27 cellular contexts compared by ENCODE assay signal in the genomic region with DNA sequence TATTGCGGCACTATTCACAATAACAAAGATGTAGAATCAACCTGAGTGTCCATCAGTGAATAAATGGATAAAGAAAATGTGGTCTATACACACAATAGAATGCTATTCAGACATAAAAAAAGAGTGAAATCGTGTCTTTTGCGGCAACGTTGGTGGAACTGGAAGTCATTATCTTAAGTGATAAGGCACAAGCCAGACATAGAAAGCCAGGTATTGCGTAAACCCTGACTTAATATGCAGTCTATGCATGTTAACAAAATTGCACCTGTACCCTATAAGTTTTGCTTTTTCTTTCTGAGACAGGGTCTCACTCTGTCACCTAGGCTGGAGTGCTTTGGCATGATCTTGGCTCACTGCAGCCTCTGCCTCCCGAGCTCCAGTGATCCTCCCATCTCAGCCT. TPM values are rescaled to one million over a fixed set of nuclear protein-coding genes. Genes with fewer than 3 reads are reported as not detected.
A peak's percentile ranks its signal among the peaks of the same experiment; 100 is the strongest.
DNase-seq lines count a peak whose midpoint lies in the region; ATAC-seq and TF ChIP-seq lines count a peak whose summit lies in the region.
"Had no signal": no experiment of that assay in that cellular context is flagged by ENCODE, and none has a peak within 500 bp of the region (broad histone marks: within the 10 kb centered on the region; RNA-seq: fewer than 3 reads in every experiment).

No MANE protein-coding gene starts in this region.

- no peaks in the 10 kb centered on the region for H3K9me3 Mint-ChIP-seq in WTC11
- H3K9me3 Mint-ChIP-seq: CD8-positive, alpha-beta T cell; GM23338; HFFc6; IgD-negative memory B cell; T-cell had no signal

- peaks cover 13% of the 10 kb centered on the region for H3K4me1 Mint-ChIP-seq in WTC11

- no peak overlapping the region for H3K4me3 ChIP-seq in IMR-90 (ENCODE audit: insufficient read depth, low read depth, low read length)
- H3K4me3 ChIP-seq in NB4 (ENCODE audit: low read depth, low read length) = no peak overlapping the region
- no peak overlapping the region for H3K4me3 ChIP-seq in ovary
- H3K4me3 ChIP-seq: A549; BLaER1 treated with 17β-estradiol and CSF1 and Interleukin-3, amounts not matched to agents 10 nM and 100 nM; GM23338; HAP-1 had no signal

- in situ Hi-C loops in IMR-90 (cut with MboI; ENCODE audit: low sequenced_read_pairs) = no loop called here

- peaks cover 19% of the 10 kb centered on the region for H3K9me1 ChIP-seq in IMR-90 (ENCODE audit: insufficient read depth, low read length)

- H3K56ac ChIP-seq in IMR-90 (ENCODE audit: extremely low read depth, insufficient read depth, low read length) = no peak overlapping the region

- no peak overlapping the region for H3K23ac ChIP-seq in IMR-90 (ENCODE audit: low read depth, low read length)

- CTCF ChIA-PET in IMR-90 (lab: Yijun Ruan, JAX) = no interaction called here
- CTCF ChIA-PET in WTC11 (lab: Charles Lee) = interaction anchor here (0.7 kb wide), 3 partner anchors 10 to 102 kb away, joined by 3 to 6 read pairs (median 3); no protein-coding TSS in a partner anchor

- DNase-seq in IMR-90 (no peak), NB4 (ENCODE audit: low read depth) (peak; percentile 40), amniotic epithelial cell (ENCODE audit: low read depth) (peak; percentile 38), left lobe of liver (ENCODE audit: low spot score) (no peak), ovary (no peak), omental fat pad (ENCODE audit: low spot score) (no peak), WTC11 (ENCODE audit: low spot score) (no peak)
- no peak for DNase-seq in stimulated activated CD4-positive, alpha-beta T cell treated with anti-CD3 and anti-CD28 coated beads, Interleukin-2, amount 100 ng/mL, for 48 hours
- DNase-seq: AML-193; Caco-2; CD8-positive, alpha-beta T cell; HFFc6; NCI-H1092; NCI-H1436; NCI-H187 treated with DMSO at 0.1 percent for 48 hours; NCI-H446; NCI-H524 treated with DMSO at 0.1 percent for 48 hours; NCI-H774; SHP77; T-cell had no signal

- ATAC-seq in IMR-90 (ENCODE audit: low read depth) (no peak), left lobe of liver (peak; percentile 8), omental fat pad (ENCODE audit: low FRiP score) (no peak), WTC11 (no peak)
- ATAC-seq: A549; CD8-positive, alpha-beta T cell; GM23338; Panc1; T-cell had no signal

- TF ChIP-seq RAD21 in IMR-90 (IDR thresholded peaks at IDR 0.05; ENCODE audit: low read length) = no peak

- dilution Hi-C loops in IMR-90 (cut with HindIII; ENCODE audit: low sequenced_read_pairs, unreplicated experiment) = no loop called here

- POLR2A ChIA-PET in IMR-90 (lab: Charles Lee; ENCODE audit: unreplicated experiment) = no interaction called here
- POLR2A ChIA-PET in WTC11 (lab: Charles Lee) = no interaction called here

- no peak overlapping the region for H2AK5ac ChIP-seq in IMR-90 (ENCODE audit: low read depth, low read length)

- no peak overlapping the region for H3K4ac ChIP-seq in IMR-90 (ENCODE audit: low read depth, low read length)

- TF ChIP-seq POLR2A in IMR-90 (IDR thresholded peaks at IDR 0.05; ENCODE audit: low read depth, low read length) (no peak), NB4 (IDR thresholded peaks at IDR 0.05; ENCODE audit: extremely low read depth, insufficient read length) (no peak), ovary (IDR thresholded peaks at IDR 0.05) (no peak)

- TF ChIP-seq CTCF in IMR-90 (conservative IDR thresholded peaks at IDR 0.05; ENCODE audit: low read depth, low read length) (no peak), NB4 (IDR thresholded peaks at IDR 0.05; ENCODE audit: low read depth, low read length) (no peak), ovary (IDR thresholded peaks at IDR 0.05) (no peak), omental fat pad (IDR thresholded peaks at IDR 0.05) (no peak), WTC11 (IDR thresholded peaks at IDR 0.05) (no peak)

- no TSS peak for BruUV-seq in IMR-90 (replicated peaks; lab: Mats Ljungman, UMichigan)

- H4K20me1 ChIP-seq in IMR-90 (ENCODE audit: insufficient read depth, low read length) = peaks cover 46% of the 10 kb centered on the region; the same call in 1 of the 2 replicates

- no peaks in the 10 kb centered on the region for H3K27me3 ChIP-seq in IMR-90 (ENCODE audit: control insufficient read depth, insufficient read depth, low read length)
- no peaks in the 10 kb centered on the region for H3K27me3 ChIP-seq in ovary
- H3K27me3 ChIP-seq: BLaER1 treated with 17β-estradiol and CSF1 and Interleukin-3, amounts not matched to agents 10 nM and 100 nM had no signal

- no peak overlapping the region for H2BK5ac ChIP-seq in IMR-90 (ENCODE audit: low read depth, low read length, poor library complexity, severe bottlenecking)

- H3K4me1 ChIP-seq in IMR-90 (ENCODE audit: control insufficient read depth, insufficient read depth, low read length) = no peaks in the 10 kb centered on the region; the same call in none of the 2 replicates
- H3K4me1 ChIP-seq in ovary (ENCODE audit: insufficient read depth) = peaks cover 4% of the 10 kb centered on the region
- H3K4me1 ChIP-seq: Caco-2 had no signal

- no peaks in the 10 kb centered on the region for H3K36me3 Mint-ChIP-seq in WTC11
- H3K36me3 Mint-ChIP-seq: IgD-negative memory B cell had no signal

- intact Hi-C loops in IMR-90 (cut with micrococcal nuclease) (no loop called here), ovary (cut with DNase I) (no loop called here)

- no peak overlapping the region for H4K8ac ChIP-seq in IMR-90 (ENCODE audit: low read depth in 2 of 2, low read length in 2 of 2)

- no peak overlapping the region for H3K9ac ChIP-seq in IMR-90 (ENCODE audit: low read depth, low read length)
- H3K9ac ChIP-seq: BLaER1 treated with 17β-estradiol and CSF1 and Interleukin-3, amounts not matched to agents 10 nM and 100 nM had no signal

- H2BK120ac ChIP-seq in IMR-90 (ENCODE audit: low read depth, low read length) = no peak overlapping the region

- 89% methylated on average over 3 of the region's 6 CpGs; no CpG with 5 or more reads in 1 of the 2 experiments for WGBS in IMR-90 (ENCODE audit: extremely low coverage in 2 of 2, insufficient read length in 1 of 2), 2 experiments
- WGBS in ovary, 3 donors = 83 to 88% (median 83%) methylated on average over 6 of the region's 6 CpGs

- no peak overlapping the region for H3K14ac ChIP-seq in IMR-90 (replicated peaks; ENCODE audit: low read depth, low read length)

- H3K27me3 Mint-ChIP-seq in WTC11 (ENCODE audit: low read depth) = no peaks in the 10 kb centered on the region
- H3K27me3 Mint-ChIP-seq: IgD-negative memory B cell, T-cell had no signal

- H2AFZ ChIP-seq in IMR-90 (replicated peaks; ENCODE audit: low read length, poor library complexity) = no peak overlapping the region
- H2AFZ ChIP-seq: GM23338 had no signal

- no peak overlapping the region for H3K18ac ChIP-seq in IMR-90 (ENCODE audit: low read depth, low read length)

- H2BK15ac ChIP-seq in IMR-90 (ENCODE audit: low read depth, low read length) = no peak overlapping the region

- no peak overlapping the region for H3K4me3 Mint-ChIP-seq in WTC11
- H3K4me3 Mint-ChIP-seq: CD8-positive, alpha-beta T cell; GM23338; HFFc6; IgD-negative memory B cell; T-cell had no signal

- TF ChIP-seq EP300 in ovary (IDR thresholded peaks at IDR 0.05) = no peak

- H3K9me3 ChIP-seq in IMR-90 (ENCODE audit: control insufficient read depth, insufficient read depth, low read length) (no peaks in the 10 kb centered on the region), ovary (no peaks in the 10 kb centered on the region)
- H3K9me3 ChIP-seq: A549, Caco-2, HAP-1 had no signal

- H2AK9ac ChIP-seq in IMR-90 (replicated peaks; ENCODE audit: low read depth, low read length, poor library complexity) = no peak overlapping the region

- no peak overlapping the region for H3K27ac ChIP-seq in IMR-90 (ENCODE audit: insufficient read depth, low read length)
- no peak overlapping the region for H3K27ac ChIP-seq in ovary
- H3K27ac ChIP-seq: A549, RWPE1 had no signal

- H3K79me1 ChIP-seq in IMR-90 (ENCODE audit: low read depth in 1 of 2, low read length in 2 of 2) = peaks cover 42 to 62% of the 10 kb centered on the region in 2 experiments

- H2BK20ac ChIP-seq in IMR-90 (ENCODE audit: low read depth, low read length) = no peak overlapping the region

- H3K27ac Mint-ChIP-seq in WTC11 = no peak overlapping the region
- H3K27ac Mint-ChIP-seq: CD8-positive, alpha-beta T cell; GM23338; HFFc6; IgD-negative memory B cell had no signal

- H3K4me2 ChIP-seq in IMR-90 (ENCODE audit: low read depth, low read length) = no peak overlapping the region
- H3K4me2 ChIP-seq: A549, GM23338 had no signal

- no peak overlapping the region for H4K5ac ChIP-seq in IMR-90 (ENCODE audit: low read depth, low read length)

- H3K36me3 ChIP-seq in IMR-90 (ENCODE audit: control insufficient read depth, insufficient read depth, low read length) (no peaks in the 10 kb centered on the region), ovary (no peaks in the 10 kb centered on the region)
- H3K36me3 ChIP-seq: HAP-1 had no signal

- no peak overlapping the region for H4K91ac ChIP-seq in IMR-90 (ENCODE audit: insufficient read depth, low read depth, low read length)

TF ChIP-seq in IMR-90, 13 proteins besides CTCF, POLR2A, EP300 and RAD21:
- TF ChIP-seq NFE2L2 (IDR thresholded peaks at IDR 0.05; ENCODE audit: low read depth, low read length) = no peak
- peak; percentile 66; the same call in 1 of the 2 replicates for TF ChIP-seq CEBPB (IDR thresholded peaks at IDR 0.05; ENCODE audit: low read depth, low read length)

TF ChIP-seq in WTC11, 78 proteins besides CTCF, POLR2A, EP300 and RAD21 (continues in another document):
- no peak for TF ChIP-seq FOXP4 (CRISPR knock-in tag; IDR thresholded peaks at IDR 0.05)

RNA-seq across cellular contexts. Expression of gene KIAA0232, which starts 28.6 kb away (rescaled TPM):
- total RNA-seq in IMR-90 (2012; rRNA removed) (19.5 and 23.1 TPM in 2 replicates), left lobe of liver (16.6 TPM), ovary (10 to 100 TPM; 30.4 to 41.4 (median 39.1) TPM), omental fat pad (10 to 100 TPM; 26.4 to 29.8 (median 27.0) TPM), WTC11 (2021) (18.5 to 23.2 TPM (median 21.0 TPM) in 3 replicates)
- polyA plus RNA-seq in IMR-90 (2012; rRNA removed) (5.8 and 6.8 TPM in 2 replicates), ovary (10 to 100 TPM in 1 of 2 donors, 1 to 10 TPM in 1; 8.7 to 16.0 TPM)
- polyA plus RNA-seq in IMR-90 (2012; cell fraction: cytosol; rRNA removed) = 1.8 and 4.3 TPM in 2 replicates
- polyA plus RNA-seq in IMR-90 (2012; cell fraction: nucleus; rRNA removed; ENCODE audit: low replicate concordance) = 3.7 and 10.2 TPM in 2 replicates

Comparison
In these comparisons a context has a peak if more than half of its experiments do, and no peak if none do; other contexts are left out.
1. DNase-seq: peak in NB4 (single experiment) and amniotic epithelial cell (single experiment); none in IMR-90 (single experiment), left lobe of liver (single experiment), ovary (0 of 5), omental fat pad (single experiment), stimulated activated CD4-positive, alpha-beta T cell treated with anti-CD3 and anti-CD28 coated beads, Interleukin-2, amount 100 ng/mL, for 48 hours (0 of 2) and WTC11 (single experiment).